ENCODE assay signal across 8 cellular contexts in the genomic region with DNA sequence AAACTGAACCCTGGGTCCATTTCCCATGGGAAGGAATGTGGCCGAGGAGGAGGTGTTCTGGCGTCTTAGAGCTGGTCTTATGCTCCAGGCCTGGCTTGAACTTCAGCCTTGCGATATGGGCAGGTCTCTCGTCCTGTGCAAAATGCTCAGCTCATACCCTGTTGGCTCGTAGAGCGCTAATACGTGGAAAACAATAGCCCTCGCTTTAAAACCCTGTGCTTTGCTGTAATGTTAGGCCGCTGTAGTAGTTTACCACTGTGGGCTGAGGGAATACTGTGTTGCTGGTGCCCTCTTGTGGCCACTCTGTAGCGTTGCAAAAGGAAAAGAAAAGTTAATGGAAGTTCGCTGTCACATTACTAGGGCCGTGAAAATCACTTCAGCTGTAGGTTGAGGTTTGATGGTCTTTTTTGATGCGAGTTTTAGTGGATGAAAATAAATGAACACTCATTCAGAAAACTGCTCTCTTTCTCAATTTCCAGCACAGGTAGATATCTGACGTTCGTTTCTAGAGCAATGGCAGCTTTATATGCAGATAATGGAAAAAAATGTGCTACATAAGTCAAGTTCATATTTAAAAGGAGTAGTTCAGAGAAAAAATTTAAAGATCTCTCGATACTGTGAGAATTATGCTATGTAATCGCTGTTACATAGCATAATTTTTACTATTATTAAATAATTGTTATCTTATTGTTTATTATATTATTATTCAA.
DNase-seq lines count a peak whose midpoint lies in the region; ATAC-seq and TF ChIP-seq lines count a peak whose summit lies in the region.

No MANE protein-coding gene starts in this region.

- no peak overlapping the region for H3K23ac ChIP-seq in trophoblast cell (ENCODE audit: low read length)

- no peak overlapping the region for H3K4me2 ChIP-seq in trophoblast cell (ENCODE audit: low read length)

- H3K4me1 Mint-ChIP-seq in activated T-helper 2 cell treated with anti-CD3 and anti-CD28 coated beads, Interferon-gamma antibody, Interleukin-2, Interleukin-4, amounts not matched to agents 10 μg/mL and 5 μg/mL and 100 μg/mL, durations not matched to agents 14 hours and 24 hours and 36 hours (ENCODE audit: low read depth): peaks cover 30% of the 10 kb centered on the region

- intact Hi-C loops in activated T-helper 2 cell treated with anti-CD3 and anti-CD28 coated beads, Interferon-gamma antibody, Interleukin-2, Interleukin-4, amounts not matched to agents 10 μg/mL and 5 μg/mL and 100 μg/mL, durations not matched to agents 14 hours and 24 hours and 36 hours (cut with micrococcal nuclease): loop anchor here (1.0 to 2.0 kb wide), 5 partner anchors 19 to 160 kb away; a partner anchor contains a TSS

- H3K79me1 ChIP-seq in trophoblast cell (ENCODE audit: low read length): no peaks in the 10 kb centered on the region

- in situ Hi-C loops in KBM-7 (cut with MboI; ENCODE audit: low pct_unique_long_range_greater_than_20kb, low sequenced_read_pairs): no loop called here

- H3K14ac ChIP-seq in trophoblast cell (ENCODE audit: low read length): no peak overlapping the region

- H3K36me3 ChIP-seq in Peyer's patch (no peaks in the 10 kb centered on the region), gastroesophageal sphincter (no peaks in the 10 kb centered on the region), trophoblast cell (ENCODE audit: control insufficient read depth in 1 of 2, insufficient read depth in 2 of 2, low read length in 2 of 2) (no peaks in the 10 kb centered on the region)

- DNase-seq in ELR (ENCODE audit: low read depth) (peak; percentile 25), KBM-7 (peak; percentile 84), Peyer's patch (peak; percentile 28 to 72 (median 66)), trophoblast cell (peak; percentile 39 to 78), occipital lobe (lab: John Stamatoyannopoulos, UW) (no peak)
- DNase-seq in activated T-helper 2 cell treated with anti-CD3 and anti-CD28 coated beads, Interferon-gamma antibody, Interleukin-2, Interleukin-4, amounts not matched to agents 10 μg/mL and 5 μg/mL and 100 μg/mL, durations not matched to agents 14 hours and 24 hours and 36 hours (ENCODE audit: low spot score): peak; percentile 44

- TF ChIP-seq POLR2A in Peyer's patch (IDR thresholded peaks at IDR 0.05) (no peak), gastroesophageal sphincter (IDR thresholded peaks at IDR 0.05) (no peak)

- no peak overlapping the region for H4K8ac ChIP-seq in trophoblast cell (ENCODE audit: low read depth, low read length)

- H2BK120ac ChIP-seq in trophoblast cell (ENCODE audit: insufficient read depth, low read length, poor library complexity): no peak overlapping the region

- H3K9me3 ChIP-seq in Peyer's patch: no peaks in the 10 kb centered on the region
- no peaks in the 10 kb centered on the region for H3K9me3 ChIP-seq in gastroesophageal sphincter
- H3K9me3 ChIP-seq in trophoblast cell (ENCODE audit: insufficient read depth, low read depth, low read length): no peaks in the 10 kb centered on the region

- H3K27ac ChIP-seq in Peyer's patch (no peak overlapping the region), gastroesophageal sphincter (no peak overlapping the region), trophoblast cell (ENCODE audit: low read depth, low read length) (no peak overlapping the region)

- H3K27me3 Mint-ChIP-seq in activated T-helper 2 cell treated with anti-CD3 and anti-CD28 coated beads, Interferon-gamma antibody, Interleukin-2, Interleukin-4, amounts not matched to agents 10 μg/mL and 5 μg/mL and 100 μg/mL, durations not matched to agents 14 hours and 24 hours and 36 hours (ENCODE audit: low read depth): no peaks in the 10 kb centered on the region

- H3K4me1 ChIP-seq in Peyer's patch (peaks cover 0 to 10% (median 0%) of the 10 kb centered on the region in 4 donors), gastroesophageal sphincter (peaks cover 0 to 7% (median 0%) of the 10 kb centered on the region in 3 donors), trophoblast cell (ENCODE audit: control insufficient read depth in 1 of 2, insufficient read depth in 2 of 2, low read length in 2 of 2) (no peaks in the 10 kb centered on the region)

- H3K79me2 ChIP-seq in trophoblast cell (ENCODE audit: control insufficient read depth, insufficient read depth, low read length, poor library complexity): no peaks in the 10 kb centered on the region

- TF ChIP-seq EP300 in gastroesophageal sphincter (IDR thresholded peaks at IDR 0.05): no peak

- H2AK5ac ChIP-seq in trophoblast cell (ENCODE audit: low read length): no peak overlapping the region

- H3K27me3 ChIP-seq in Peyer's patch (no peaks in the 10 kb centered on the region), gastroesophageal sphincter (no peaks in the 10 kb centered on the region), trophoblast cell (ENCODE audit: insufficient read depth, low read length) (no peaks in the 10 kb centered on the region)

- H2BK12ac ChIP-seq in trophoblast cell (ENCODE audit: low read length): no peak overlapping the region

- no peak overlapping the region for H3K18ac ChIP-seq in trophoblast cell (ENCODE audit: low read length)

- peak; percentile 91 for ATAC-seq in GM21717 (IDR thresholded peaks at IDR 0.05; ENCODE audit: unreplicated experiment)
- ATAC-seq in gastroesophageal sphincter: peak; percentile 80

- peak overlapping the region; percentile 5 for H3K27ac Mint-ChIP-seq in activated T-helper 2 cell treated with anti-CD3 and anti-CD28 coated beads, Interferon-gamma antibody, Interleukin-2, Interleukin-4, amounts not matched to agents 10 μg/mL and 5 μg/mL and 100 μg/mL, durations not matched to agents 14 hours and 24 hours and 36 hours

- H4K12ac ChIP-seq in trophoblast cell (ENCODE audit: low read depth, low read length): no peak overlapping the region

- no peak overlapping the region for H3K9ac ChIP-seq in trophoblast cell (ENCODE audit: low read length)

- H3K4ac ChIP-seq in trophoblast cell (ENCODE audit: low read depth, low read length): no peak overlapping the region

- H4K91ac ChIP-seq in trophoblast cell (ENCODE audit: low read depth, low read length): no peak overlapping the region

- H2BK5ac ChIP-seq in trophoblast cell (ENCODE audit: low read depth, low read length, poor library complexity): no peak overlapping the region

- TF ChIP-seq CTCF in Peyer's patch (IDR thresholded peaks at IDR 0.05) (peak; percentile 76 to 98 (median 92)), gastroesophageal sphincter (IDR thresholded peaks at IDR 0.05) (peak; percentile 74 to 91 (median 88))

- H3K4me3 ChIP-seq in Peyer's patch (no peak overlapping the region), gastroesophageal sphincter (no peak overlapping the region), trophoblast cell (ENCODE audit: low read depth, low read length) (no peak overlapping the region)

- peak overlapping the region; percentile 5 for H2AFZ ChIP-seq in trophoblast cell (ENCODE audit: insufficient read depth, low read length, poor library complexity)

- WGBS in gastroesophageal sphincter (ENCODE audit: low coverage in 1 of 2), 2 donors: 22 to 29% methylated on average over 5 to 9 of the region's 17 CpGs
- no CpG with 5 or more reads among the region's 17 CpGs for WGBS in trophoblast cell (ENCODE audit: extremely low coverage, insufficient coverage, insufficient read length)

- no peaks in the 10 kb centered on the region for H3K9me3 Mint-ChIP-seq in activated T-helper 2 cell treated with anti-CD3 and anti-CD28 coated beads, Interferon-gamma antibody, Interleukin-2, Interleukin-4, amounts not matched to agents 10 μg/mL and 5 μg/mL and 100 μg/mL, durations not matched to agents 14 hours and 24 hours and 36 hours

- H3K36me3 Mint-ChIP-seq in activated T-helper 2 cell treated with anti-CD3 and anti-CD28 coated beads, Interferon-gamma antibody, Interleukin-2, Interleukin-4, amounts not matched to agents 10 μg/mL and 5 μg/mL and 100 μg/mL, durations not matched to agents 14 hours and 24 hours and 36 hours (ENCODE audit: low read depth): peaks cover 53% of the 10 kb centered on the region

- H3K4me3 Mint-ChIP-seq in activated T-helper 2 cell treated with anti-CD3 and anti-CD28 coated beads, Interferon-gamma antibody, Interleukin-2, Interleukin-4, amounts not matched to agents 10 μg/mL and 5 μg/mL and 100 μg/mL, durations not matched to agents 14 hours and 24 hours and 36 hours (ENCODE audit: low read depth): no peak overlapping the region
